Comparison of ENCODE assay signal across 10 cellular contexts in genomic region chr12:12559699-12560296, GRCh38. TPM values are rescaled to one million over a fixed set of nuclear protein-coding genes. Genes with fewer than 3 reads are reported as not detected.
DNase-seq lines count a peak whose midpoint lies in the region; ATAC-seq and TF ChIP-seq lines count a peak whose summit lies in the region.
"Had no signal": no experiment of that assay in that cellular context is flagged by ENCODE, and none has a peak within 500 bp of the region (broad histone marks: within the 10 kb centered on the region; RNA-seq: fewer than 3 reads in every experiment).

No MANE protein-coding gene starts in this region.

- H3K9me3 ChIP-seq in right cardiac atrium (ENCODE audit: control insufficient read depth, low read length) (no peaks in the 10 kb centered on the region), right atrium auricular region (no peaks in the 10 kb centered on the region), mesodermal cell (ENCODE audit: control insufficient read depth, low read length) (peaks cover 3% of the 10 kb centered on the region), vagina (no peaks in the 10 kb centered on the region)

- no peak for TF ChIP-seq CTCF in right atrium auricular region (IDR thresholded peaks at IDR 0.05)
- no peak for TF ChIP-seq CTCF in astrocyte of the cerebellum (IDR thresholded peaks at IDR 0.05; ENCODE audit: low read depth, low read length, missing control alignments)
- no peak for TF ChIP-seq CTCF in vagina (IDR thresholded peaks at IDR 0.05)

- DNase-seq in right cardiac atrium (no peak), right atrium auricular region (ENCODE audit: low spot score) (no peak), astrocyte of the cerebellum (ENCODE audit: low read depth) (no peak), vagina (ENCODE audit: extremely low spot score in 2 of 2) (no peak), mesenteric fat pad (ENCODE audit: low spot score) (no peak), DMS79 (lab: John Stamatoyannopoulos, UW) (no peak), NCI-H2029 (lab: John Stamatoyannopoulos, UW) (no peak)
- DNase-seq: NK-92 treated with Interleukin-12 subunit alpha and Interleukin-12 subunit beta, amount 100 ng/mL, for 24 hours; occipital lobe had no signal

- no peak for TF ChIP-seq POLR2A in vagina (IDR thresholded peaks at IDR 0.05)

- no peaks in the 10 kb centered on the region for H3K36me3 ChIP-seq in right atrium auricular region
- H3K36me3 ChIP-seq in mesodermal cell (ENCODE audit: control insufficient read depth, insufficient read depth, low read length) = no peaks in the 10 kb centered on the region
- H3K36me3 ChIP-seq in vagina = no peaks in the 10 kb centered on the region

- 20% methylated on average over 3 of the region's 3 CpGs for WGBS in right cardiac atrium
- WGBS in mesodermal cell (ENCODE audit: insufficient coverage in 2 of 2), 2 experiments = 14 to 50% methylated on average over 1 of the region's 3 CpGs

- intact Hi-C loops in right cardiac atrium (cut with DNase I) (loop anchor here (5.0 to 10.0 kb wide), 5 partner anchors 52 to 182 kb away; no protein-coding TSS in a partner anchor), vagina (cut with DNase I) (loop anchor here (5.0 to 10.0 kb wide), 2 partner anchors 47 to 165 kb away; no protein-coding TSS in a partner anchor)

- H3K4me3 ChIP-seq in right cardiac atrium (ENCODE audit: low read length) = peak overlapping the region; percentile 14
- H3K4me3 ChIP-seq in right atrium auricular region = peak overlapping the region in 1 of 2 donors; percentile 3
- peak overlapping the region; percentile 9 for H3K4me3 ChIP-seq in astrocyte of the cerebellum (ENCODE audit: low read depth, low read length)
- H3K4me3 ChIP-seq in mesodermal cell (ENCODE audit: extremely low read depth, insufficient read depth, low read length, poor library complexity, severe bottlenecking) = peak overlapping the region; percentile 22
- H3K4me3 ChIP-seq in vagina = peak overlapping the region in 1 of 2 donors; percentile 89

- H3K27ac ChIP-seq in right cardiac atrium (ENCODE audit: low read length) (no peak overlapping the region), right atrium auricular region (peak overlapping the region in 1 of 2 donors; percentile 100), mesodermal cell (ENCODE audit: low read depth, low read length, severe bottlenecking) (no peak overlapping the region), vagina (peak overlapping the region; percentile 100)

- in situ Hi-C loops in astrocyte of the cerebellum (cut with HindIII; ENCODE audit: low sequenced_read_pairs) = no loop called here

- ATAC-seq in right cardiac atrium = no peak

- no peaks in the 10 kb centered on the region for H3K27me3 ChIP-seq in right cardiac atrium (ENCODE audit: control insufficient read depth, insufficient read depth)
- H3K27me3 ChIP-seq in right atrium auricular region = no peaks in the 10 kb centered on the region
- H3K27me3 ChIP-seq in vagina = no peaks in the 10 kb centered on the region

- H3K4me1 ChIP-seq in right cardiac atrium (ENCODE audit: control insufficient read depth, insufficient read depth, low read length) = peaks cover 5% of the 10 kb centered on the region
- H3K4me1 ChIP-seq in right atrium auricular region = peaks cover 0 to 41% of the 10 kb centered on the region in 2 donors
- H3K4me1 ChIP-seq in mesodermal cell (ENCODE audit: control insufficient read depth, insufficient read depth, low read length, poor library complexity, severe bottlenecking) = peaks cover 19% of the 10 kb centered on the region
- peaks cover 37% of the 10 kb centered on the region for H3K4me1 ChIP-seq in vagina

RNA-seq across cellular contexts. Expression of gene DUSP16, which starts 2.9 kb away (rescaled TPM):
- total RNA-seq in right cardiac atrium (10 to 100 TPM; 11.1 to 17.2 (median 14.3) TPM), right atrium auricular region (10 to 100 TPM in 1 of 2 donors, 1 to 10 TPM in 1; 9.6 to 18.7 TPM), vagina (30.9 TPM), mesenteric fat pad (15.9 TPM)
- polyA plus RNA-seq in right cardiac atrium = 4.2 TPM
- polyA plus RNA-seq in mesodermal cell (2013, experiment 1 of 2) = 24.0 TPM
- polyA plus RNA-seq in mesodermal cell (2013, experiment 2 of 2) = 17.9 TPM

RNA-seq across cellular contexts. Expression of gene CREBL2, which starts 51.9 kb away (rescaled TPM):
- total RNA-seq in right cardiac atrium (10 to 100 TPM; 22.4 to 24.9 (median 23.4) TPM), right atrium auricular region (10 to 100 TPM; 22.7 to 27.4 TPM), vagina (29.0 TPM), mesenteric fat pad (44.0 TPM)
- 16.7 TPM for polyA plus RNA-seq in right cardiac atrium
- 22.4 TPM for polyA plus RNA-seq in mesodermal cell (2013, experiment 1 of 2)
- 20.4 TPM for polyA plus RNA-seq in mesodermal cell (2013, experiment 2 of 2)
